19 cellular contexts compared by ENCODE assay signal in genomic region chr11:28243596-28243995, GRCh38.
DNase-seq lines count a peak whose midpoint lies in the region; FAIRE-seq and TF ChIP-seq lines count a peak whose summit lies in the region.
"Had no signal": no experiment of that assay in that cellular context is flagged by ENCODE, and none has a peak within 500 bp of the region (broad histone marks: within the 10 kb centered on the region; RNA-seq: fewer than 3 reads in every experiment).

No MANE protein-coding gene starts in this region.

- no peak overlapping the region for H2AFZ ChIP-seq in astrocyte (ENCODE audit: low read depth, low read length)

- POLR2A ChIA-PET in activated CD4-positive, alpha-beta memory T cell treated with anti-CD3 and anti-CD28 coated beads, Interleukin-2, amount 10 ng/mL, durations not matched to agents 7 days and 5 days (lab: Charles Lee): no interaction called here

- H3K9me3 Mint-ChIP-seq in astrocyte (ENCODE audit: unreplicated experiment): peaks cover 3% of the 10 kb centered on the region
- H3K9me3 Mint-ChIP-seq in activated CD4-positive, alpha-beta memory T cell treated with anti-CD3 and anti-CD28 coated beads, Interleukin-2, amount 10 ng/mL, durations not matched to agents 7 days and 5 days: no peaks in the 10 kb centered on the region

- H3K4me1 ChIP-seq in astrocyte (ENCODE audit: insufficient read depth, low read length) (no peaks in the 10 kb centered on the region), skeletal muscle satellite cell (ENCODE audit: control insufficient read depth, insufficient read depth, low read length) (peaks cover 26% of the 10 kb centered on the region)
- H3K4me1 ChIP-seq: Peyer's patch had no signal

- H3K27me3 ChIP-seq in astrocyte (ENCODE audit: insufficient read depth, low read length) (no peaks in the 10 kb centered on the region), skeletal muscle satellite cell (ENCODE audit: control insufficient read depth, insufficient read depth, low read length) (no peaks in the 10 kb centered on the region)
- H3K27me3 ChIP-seq: Peyer's patch had no signal

- H3K4me2 ChIP-seq in astrocyte (ENCODE audit: low read length) (no peak overlapping the region), skeletal muscle satellite cell (ENCODE audit: low read length) (peak overlapping the region; percentile 24)

- H3K27me3 Mint-ChIP-seq in astrocyte (ENCODE audit: low read depth, unreplicated experiment): no peaks in the 10 kb centered on the region
- H3K27me3 Mint-ChIP-seq in activated CD4-positive, alpha-beta memory T cell treated with anti-CD3 and anti-CD28 coated beads, Interleukin-2, amount 10 ng/mL, durations not matched to agents 7 days and 5 days: no peaks in the 10 kb centered on the region
- H3K27me3 Mint-ChIP-seq: B cell; CD4-positive, alpha-beta T cell; IgD-negative memory B cell had no signal

- no peak overlapping the region for H3K4me3 Mint-ChIP-seq in astrocyte (ENCODE audit: unreplicated experiment)
- no peak overlapping the region for H3K4me3 Mint-ChIP-seq in activated CD4-positive, alpha-beta memory T cell treated with anti-CD3 and anti-CD28 coated beads, Interleukin-2, amount 10 ng/mL, durations not matched to agents 7 days and 5 days
- H3K4me3 Mint-ChIP-seq: B cell; CD4-positive, alpha-beta T cell; IgD-negative memory B cell had no signal

- H3K27ac ChIP-seq in astrocyte (ENCODE audit: low read depth, low read length): no peak overlapping the region
- H3K27ac ChIP-seq: Peyer's patch had no signal

- peaks cover 1% of the 10 kb centered on the region for H3K36me3 Mint-ChIP-seq in astrocyte (ENCODE audit: low read depth, unreplicated experiment)
- H3K36me3 Mint-ChIP-seq in activated CD4-positive, alpha-beta memory T cell treated with anti-CD3 and anti-CD28 coated beads, Interleukin-2, amount 10 ng/mL, durations not matched to agents 7 days and 5 days (ENCODE audit: low read depth): peaks cover 6% of the 10 kb centered on the region

- no peak overlapping the region for H3K27ac Mint-ChIP-seq in astrocyte (ENCODE audit: unreplicated experiment)
- no peak overlapping the region for H3K27ac Mint-ChIP-seq in activated CD4-positive, alpha-beta memory T cell treated with anti-CD3 and anti-CD28 coated beads, Interleukin-2, amount 10 ng/mL, durations not matched to agents 7 days and 5 days
- H3K27ac Mint-ChIP-seq: B cell; CD4-positive, alpha-beta T cell; IgD-negative memory B cell had no signal

- no peaks in the 10 kb centered on the region for H3K79me2 ChIP-seq in astrocyte (ENCODE audit: insufficient read depth, low read length)

- FAIRE-seq in astrocyte (lab: Jason Lieb, UNC): peak; percentile 65

- DNase-seq in GM03348 (ENCODE audit: low spot score): peak; percentile 34
- no peak for DNase-seq in astrocyte (ENCODE audit: low read depth)
- DNase-seq in fibroblast of the aortic adventitia (ENCODE audit: low read depth): peak; percentile 46
- no peak for DNase-seq in cerebellar nuclear complex (lab: John Stamatoyannopoulos, UW)
- no peak for DNase-seq in NCI-H2196 (lab: John Stamatoyannopoulos, UW; ENCODE audit: unreplicated experiment)
- no peak for DNase-seq in HuH-7 (ENCODE audit: low spot score)
- DNase-seq in activated CD4-positive, alpha-beta memory T cell treated with anti-CD3 and anti-CD28 coated beads, Interleukin-2, amount 10 ng/mL, durations not matched to agents 7 days and 5 days: no peak
- DNase-seq: Calu3; CD4-positive, alpha-beta T cell; DMS79; GDM1; NCI-H1417 treated with DMSO at 0.1 percent for 48 hours; NCI-H2029 treated with DMSO at 0.1 percent for 48 hours; NCI-H510A treated with DMSO at 0.1 percent for 48 hours; Peyer's patch; Right ventricle myocardium superior had no signal

- H3K4me1 Mint-ChIP-seq in astrocyte (ENCODE audit: low read depth, unreplicated experiment): peaks cover 8% of the 10 kb centered on the region
- H3K4me1 Mint-ChIP-seq in activated CD4-positive, alpha-beta memory T cell treated with anti-CD3 and anti-CD28 coated beads, Interleukin-2, amount 10 ng/mL, durations not matched to agents 7 days and 5 days: no peaks in the 10 kb centered on the region
- H3K4me1 Mint-ChIP-seq: B cell had no signal

- H3K36me3 ChIP-seq in astrocyte (ENCODE audit: insufficient read depth, low read length): no peaks in the 10 kb centered on the region
- H3K36me3 ChIP-seq in skeletal muscle satellite cell (ENCODE audit: insufficient read depth, low read length): no peaks in the 10 kb centered on the region
- H3K36me3 ChIP-seq: Peyer's patch had no signal

- H3K4me3 ChIP-seq in astrocyte (ENCODE audit: insufficient read depth, low read depth, low read length) (no peak overlapping the region), fibroblast of the aortic adventitia (ENCODE audit: low read depth, low read length) (no peak overlapping the region), skeletal muscle satellite cell (ENCODE audit: low read length) (peak overlapping the region; percentile 21)
- H3K4me3 ChIP-seq: Peyer's patch had no signal

- H3K9me3 ChIP-seq in astrocyte (ENCODE audit: insufficient read depth, low read depth, low read length) (no peaks in the 10 kb centered on the region), skeletal muscle satellite cell (replicated peaks; ENCODE audit: low read length) (no peaks in the 10 kb centered on the region)
- H3K9me3 ChIP-seq: Peyer's patch had no signal

- CTCF ChIA-PET in activated CD4-positive, alpha-beta memory T cell treated with anti-CD3 and anti-CD28 coated beads, Interleukin-2, amount 10 ng/mL, durations not matched to agents 7 days and 5 days (lab: Charles Lee): no interaction called here

- no peaks in the 10 kb centered on the region for H4K20me1 ChIP-seq in astrocyte (ENCODE audit: insufficient read depth, low read length)

- no peak for TF ChIP-seq CTCF in astrocyte (IDR thresholded peaks at IDR 0.05; ENCODE audit: insufficient read depth, low read depth, low read length)
- no peak for TF ChIP-seq CTCF in fibroblast of the aortic adventitia (IDR thresholded peaks at IDR 0.05; ENCODE audit: insufficient read depth, low read length)

- H3K9ac ChIP-seq in astrocyte (ENCODE audit: low read length): no peak overlapping the region
- H3K9ac ChIP-seq in skeletal muscle satellite cell (ENCODE audit: low read depth, low read length): peak overlapping the region; percentile 27

Comparison
In these comparisons a context has a peak if more than half of its experiments do, and no peak if none do; other contexts are left out.
1. DNase-seq: peak in GM03348 (single experiment) and fibroblast of the aortic adventitia (single experiment); none in astrocyte (single experiment), cerebellar nuclear complex (0 of 2), NCI-H2196 (single experiment), HuH-7 (single experiment) and activated CD4-positive, alpha-beta memory T cell treated with anti-CD3 and anti-CD28 coated beads, Interleukin-2, amount 10 ng/mL, durations not matched to agents 7 days and 5 days (single experiment).